ENCODE assay signal across 12 cellular contexts in the genomic region with DNA sequence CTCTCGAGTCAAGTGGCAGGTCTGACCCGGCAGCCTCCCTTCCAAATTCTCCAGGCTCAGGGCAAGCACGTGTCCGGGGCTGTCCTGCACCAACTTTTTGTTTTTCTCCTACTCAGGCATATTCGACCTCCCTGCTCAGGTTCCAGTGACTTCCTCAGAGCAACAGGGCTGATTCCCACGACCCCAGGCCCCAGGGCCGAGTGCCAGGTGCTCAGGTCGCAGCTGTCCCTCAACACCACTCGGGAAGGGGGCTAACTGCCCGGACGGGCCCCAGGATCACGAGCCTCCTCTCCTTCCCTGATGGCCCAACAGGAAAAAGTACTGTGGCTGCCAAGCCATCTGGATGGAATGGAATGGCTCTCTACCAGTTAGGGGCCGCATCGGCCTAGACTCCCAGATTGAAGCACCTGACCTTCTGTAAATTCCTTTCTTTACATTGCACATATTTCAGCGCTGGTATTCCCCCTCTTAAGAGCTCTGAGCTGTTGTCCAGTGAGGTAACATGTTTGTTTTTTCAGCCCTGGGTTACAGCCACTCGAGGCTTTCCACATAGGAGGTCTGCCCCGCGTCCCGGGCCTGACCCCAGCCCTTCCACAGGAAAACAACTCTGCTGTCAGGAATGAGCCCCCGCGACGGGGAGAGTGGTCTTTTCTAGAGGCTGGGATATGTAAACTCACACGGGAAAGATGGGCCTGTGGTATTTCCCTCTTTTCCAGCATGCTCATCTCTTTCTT. TPM values are rescaled to one million over a fixed set of nuclear protein-coding genes. Genes with fewer than 3 reads are reported as not detected.
DNase-seq lines count a peak whose midpoint lies in the region; ATAC-seq and TF ChIP-seq lines count a peak whose summit lies in the region.
"Had no signal": no experiment of that assay in that cellular context is flagged by ENCODE, and none has a peak within 500 bp of the region (broad histone marks: within the 10 kb centered on the region; RNA-seq: fewer than 3 reads in every experiment).

No MANE protein-coding gene starts in this region.

- TF ChIP-seq POLR2A in esophagus squamous epithelium (IDR thresholded peaks at IDR 0.05): no peak

- no peak for DNase-seq in stimulated activated naive CD8-positive, alpha-beta T cell treated with anti-CD3 and anti-CD28 coated beads, Interleukin-15, Interleukin-2, amounts not matched to agents 100 U/mL and 50 U/mL, for 24 hours
- DNase-seq in stimulated activated naive CD8-positive, alpha-beta T cell treated with anti-CD3 and anti-CD28 coated beads, Interleukin-15, amount 100 ng/mL, for 72 hours: no peak
- DNase-seq in esophagus squamous epithelium (lab: John Stamatoyannopoulos, UW) (no peak), aorta (peak in 1 of 2 donors; percentile 73), occipital lobe (lab: John Stamatoyannopoulos, UW) (no peak)
- DNase-seq in activated CD4-positive, alpha-beta T cell treated with anti-CD3 and anti-CD28 coated beads for 36 hours: no peak
- DNase-seq: activated T-cell treated with anti-CD3 and anti-CD28 coated beads, Interleukin-2, amount 50 U/mL, for 72 hours; NCI-H774; stimulated activated CD4-positive, alpha-beta T cell treated with anti-CD3 and anti-CD28 coated beads, Interleukin-4, amount 100 ng/mL, for 24 hours had no signal

- H3K4me3 Mint-ChIP-seq in stimulated activated naive CD8-positive, alpha-beta T cell treated with anti-CD3 and anti-CD28 coated beads, Interleukin-15, amount 100 ng/mL, for 72 hours: no peak overlapping the region
- H3K4me3 Mint-ChIP-seq in activated CD4-positive, alpha-beta T cell treated with anti-CD3 and anti-CD28 coated beads for 36 hours: no peak overlapping the region
- H3K4me3 Mint-ChIP-seq: activated T-cell treated with anti-CD3 and anti-CD28 coated beads, Interleukin-2, amount 50 U/mL, for 72 hours; B cell had no signal

- H3K4me3 ChIP-seq in esophagus squamous epithelium: no peak overlapping the region
- H3K4me3 ChIP-seq in muscle layer of duodenum (ENCODE audit: low read depth in 1 of 2, low read length in 2 of 2): peak overlapping the region in 1 of 2 donors; percentile 14
- no peak overlapping the region for H3K4me3 ChIP-seq in aorta (ENCODE audit: low read length in 2 of 2)

- H3K4me1 ChIP-seq in esophagus squamous epithelium (peaks cover 7 to 55% (median 10%) of the 10 kb centered on the region in 3 donors), muscle layer of duodenum (ENCODE audit: control insufficient read depth in 1 of 2, insufficient read depth in 2 of 2, low read length in 2 of 2) (peaks cover 4 to 26% of the 10 kb centered on the region in 2 donors), aorta (ENCODE audit: control insufficient read depth in 1 of 2, insufficient read depth in 2 of 2, low read length in 2 of 2) (no peaks in the 10 kb centered on the region)

- WGBS in esophagus squamous epithelium, 2 donors: 59 to 62% methylated on average over 13 to 22 of the region's 23 CpGs
- WGBS in aorta, 2 donors: 21 to 26% methylated on average over 23 of the region's 23 CpGs

- H3K36me3 Mint-ChIP-seq in activated CD4-positive, alpha-beta T cell treated with anti-CD3 and anti-CD28 coated beads for 36 hours (ENCODE audit: low read depth): no peaks in the 10 kb centered on the region

- TF ChIP-seq CTCF in esophagus squamous epithelium (IDR thresholded peaks at IDR 0.05): no peak

- no peaks in the 10 kb centered on the region for H3K9me3 Mint-ChIP-seq in stimulated activated naive CD8-positive, alpha-beta T cell treated with anti-CD3 and anti-CD28 coated beads, Interleukin-15, amount 100 ng/mL, for 72 hours
- H3K9me3 Mint-ChIP-seq in activated CD4-positive, alpha-beta T cell treated with anti-CD3 and anti-CD28 coated beads for 36 hours (ENCODE audit: low read depth): no peaks in the 10 kb centered on the region
- H3K9me3 Mint-ChIP-seq: activated T-cell treated with anti-CD3 and anti-CD28 coated beads, Interleukin-2, amount 50 U/mL, for 72 hours had no signal

- H3K36me3 ChIP-seq in esophagus squamous epithelium: peaks cover 0 to 13% (median 0%) of the 10 kb centered on the region in 3 donors
- H3K36me3 ChIP-seq in muscle layer of duodenum (ENCODE audit: control insufficient read depth in 1 of 2, insufficient read depth in 2 of 2, low read length in 2 of 2): no peaks in the 10 kb centered on the region
- H3K36me3 ChIP-seq in aorta (ENCODE audit: control insufficient read depth in 1 of 2, insufficient read depth in 2 of 2, low read length in 1 of 2): no peaks in the 10 kb centered on the region

- peak; percentile 28 for ATAC-seq in stimulated activated naive CD8-positive, alpha-beta T cell treated with anti-CD3 and anti-CD28 coated beads, Interleukin-15, Interleukin-2, amounts not matched to agents 100 U/mL and 50 U/mL, for 24 hours
- no peak for ATAC-seq in stimulated activated naive CD8-positive, alpha-beta T cell treated with anti-CD3 and anti-CD28 coated beads, Interleukin-15, amount 100 ng/mL, for 72 hours
- ATAC-seq in aorta (ENCODE audit: low FRiP score): peak; percentile 5
- ATAC-seq in HG03097 (IDR thresholded peaks at IDR 0.05; ENCODE audit: low FRiP score, unreplicated experiment): no peak
- no peak for ATAC-seq in activated CD4-positive, alpha-beta T cell treated with anti-CD3 and anti-CD28 coated beads for 36 hours
- ATAC-seq: activated T-cell treated with anti-CD3 and anti-CD28 coated beads, Interleukin-2, amount 50 U/mL, for 72 hours had no signal

- CTCF ChIA-PET in activated CD4-positive, alpha-beta T cell treated with anti-CD3 and anti-CD28 coated beads for 36 hours (lab: Charles Lee): no interaction called here

- H3K27ac Mint-ChIP-seq in stimulated activated naive CD8-positive, alpha-beta T cell treated with anti-CD3 and anti-CD28 coated beads, Interleukin-15, amount 100 ng/mL, for 72 hours: no peak overlapping the region
- no peak overlapping the region for H3K27ac Mint-ChIP-seq in activated CD4-positive, alpha-beta T cell treated with anti-CD3 and anti-CD28 coated beads for 36 hours
- H3K27ac Mint-ChIP-seq: activated T-cell treated with anti-CD3 and anti-CD28 coated beads, Interleukin-2, amount 50 U/mL, for 72 hours; B cell had no signal

- H3K9me3 ChIP-seq in esophagus squamous epithelium: no peaks in the 10 kb centered on the region
- no peaks in the 10 kb centered on the region for H3K9me3 ChIP-seq in muscle layer of duodenum (ENCODE audit: control insufficient read depth in 1 of 2, low read length in 2 of 2)
- no peaks in the 10 kb centered on the region for H3K9me3 ChIP-seq in aorta (ENCODE audit: control insufficient read depth, low read length)

- peak overlapping the region; percentile 14 to 72 (median 41) for H3K27ac ChIP-seq in esophagus squamous epithelium
- H3K27ac ChIP-seq in muscle layer of duodenum (ENCODE audit: low read length): peak overlapping the region; percentile 72
- peak overlapping the region in 1 of 2 donors; percentile 19 for H3K27ac ChIP-seq in aorta (ENCODE audit: low read depth in 1 of 2, low read length in 2 of 2)

- no peaks in the 10 kb centered on the region for H3K27me3 ChIP-seq in esophagus squamous epithelium
- H3K27me3 ChIP-seq in muscle layer of duodenum (ENCODE audit: low read depth, low read length): no peaks in the 10 kb centered on the region
- no peaks in the 10 kb centered on the region for H3K27me3 ChIP-seq in aorta (ENCODE audit: control insufficient read depth in 1 of 2, insufficient read depth in 2 of 2, low read length in 1 of 2)

- intact Hi-C loops in esophagus squamous epithelium (cut with DNase I) (no loop called here), aorta (cut with DNase I) (loop anchor here in 1 of 2 donors (10.0 kb wide), 1 partner anchor 50 kb away; no protein-coding TSS in a partner anchor)
- intact Hi-C loops in activated CD4-positive, alpha-beta T cell treated with anti-CD3 and anti-CD28 coated beads for 36 hours (cut with DNase I, micrococcal nuclease): no loop called here

- POLR2A ChIA-PET in activated CD4-positive, alpha-beta T cell treated with anti-CD3 and anti-CD28 coated beads for 36 hours (lab: Charles Lee): no interaction called here

- H3K27me3 Mint-ChIP-seq in stimulated activated naive CD8-positive, alpha-beta T cell treated with anti-CD3 and anti-CD28 coated beads, Interleukin-15, amount 100 ng/mL, for 72 hours: peaks cover 29% of the 10 kb centered on the region
- H3K27me3 Mint-ChIP-seq in activated CD4-positive, alpha-beta T cell treated with anti-CD3 and anti-CD28 coated beads for 36 hours: peaks cover 9% of the 10 kb centered on the region

- H3K4me1 Mint-ChIP-seq in stimulated activated naive CD8-positive, alpha-beta T cell treated with anti-CD3 and anti-CD28 coated beads, Interleukin-15, amount 100 ng/mL, for 72 hours: no peaks in the 10 kb centered on the region
- H3K4me1 Mint-ChIP-seq in activated CD4-positive, alpha-beta T cell treated with anti-CD3 and anti-CD28 coated beads for 36 hours: no peaks in the 10 kb centered on the region
- H3K4me1 Mint-ChIP-seq: B cell had no signal

RNA-seq across cellular contexts. Expression of a gene that starts 25.0 kb away (rescaled TPM):
- total RNA-seq in esophagus squamous epithelium: 10 to 100 TPM; 19.5 to 34.9 (median 28.7) TPM
- total RNA-seq in aorta: 10 to 100 TPM; 23.4 to 41.0 TPM
- 10 to 100 TPM; 13.0 to 20.4 TPM for polyA plus RNA-seq in aorta
- total RNA-seq in occipital lobe: 16.7 TPM
- total RNA-seq in activated CD4-positive, alpha-beta T cell treated with anti-CD3 and anti-CD28 coated beads for 36 hours: 1 to 10 TPM in 1 of 2 experiments, under 1 TPM in 1; 0.93 to 1.4 TPM

RNA-seq across cellular contexts. Expression of a gene that starts 42.3 kb away (rescaled TPM):
- total RNA-seq in esophagus squamous epithelium (10 to 100 TPM in 3 of 4 donors, 1 to 10 TPM in 1; 7.7 to 18.5 (median 11.8) TPM), aorta (1 to 10 TPM; 7.7 to 9.1 TPM), occipital lobe (12.0 TPM)
- 1 to 10 TPM; 8.4 to 9.1 TPM for polyA plus RNA-seq in aorta
- 1 to 10 TPM; 9.4 to 9.8 TPM for total RNA-seq in activated CD4-positive, alpha-beta T cell treated with anti-CD3 and anti-CD28 coated beads for 36 hours

Comparison
In these comparisons a context has a peak if more than half of its experiments do, and no peak if none do; other contexts are left out.
1. ATAC-seq: peak in stimulated activated naive CD8-positive, alpha-beta T cell treated with anti-CD3 and anti-CD28 coated beads, Interleukin-15, Interleukin-2, amounts not matched to agents 100 U/mL and 50 U/mL, for 24 hours (single experiment) and aorta (single experiment); none in stimulated activated naive CD8-positive, alpha-beta T cell treated with anti-CD3 and anti-CD28 coated beads, Interleukin-15, amount 100 ng/mL, for 72 hours (single experiment), HG03097 (single experiment) and activated CD4-positive, alpha-beta T cell treated with anti-CD3 and anti-CD28 coated beads for 36 hours (single experiment).